Comparison of ENCODE assay signal across 8 cellular contexts in genomic region chr7:75994388-75995051, GRCh38. TPM values are rescaled to one million over a fixed set of nuclear protein-coding genes. Genes with fewer than 3 reads are reported as not detected.
DNase-seq lines count a peak whose midpoint lies in the region; ATAC-seq and TF ChIP-seq lines count a peak whose summit lies in the region.

Gene TMEM120A (minus strand): TSS chr7:75994595. CDS start chr7:75994570, 25 bp downstream.

- peak; percentile 53 for TF ChIP-seq POLR2A in GM15510 (IDR thresholded peaks at IDR 0.05; ENCODE audit: borderline replicate concordance, extremely low read depth, insufficient read length)

- H3K4me1 Mint-ChIP-seq in progenitor cell of endocrine pancreas (ENCODE audit: low read depth), result peaks cover 11% of the 10 kb centered on the region

- DNase-seq in NCI-H1694 (lab: John Stamatoyannopoulos, UW) (peak; percentile 70), amniotic epithelial cell (ENCODE audit: low read depth) (peak; percentile 87), left cardiac atrium (peak; percentile 99), progenitor cell of endocrine pancreas (ENCODE audit: low spot score, unreplicated experiment) (peak; percentile 94), upper lobe of right lung (peak; percentile 98)

- H3K27ac ChIP-seq in upper lobe of right lung, result peak within 1 kb of the TSS; percentile 92

- peaks cover 13% of the 10 kb centered on the region for H3K4me1 ChIP-seq in upper lobe of right lung

- intact Hi-C loops in T-helper 1 cell treated with Interleukin-12 subunit alpha and Interleukin-12 subunit beta and Interleukin-4 antibody, amounts not matched to agents 30 ng/mL and 1 ng/mL, for 36 hours (cut with micrococcal nuclease), result loop anchor here (1.0 to 5.0 kb wide), 9 partner anchors 15 to 324 kb away; partner anchors contain the start of genes HIP1, MDH2 and POR
- intact Hi-C loops in left cardiac atrium (cut with DNase I) (loop anchor here in 1 of 2 donors (2.0 kb wide), 1 partner anchor 80 kb away; the partner anchor contains the start of gene POR), upper lobe of right lung (cut with DNase I) (no loop called here)

- H3K27ac Mint-ChIP-seq in progenitor cell of endocrine pancreas, result peak within 1 kb of the TSS; percentile 85

- TF ChIP-seq CTCF in progenitor cell of endocrine pancreas (IDR thresholded peaks at IDR 0.05; ENCODE audit: unreplicated experiment) (peak; percentile 42), upper lobe of right lung (IDR thresholded peaks at IDR 0.05) (peak; percentile 31)

- H3K4me3 ChIP-seq in upper lobe of right lung, result peak within 1 kb of the TSS; percentile 99

- H3K9me3 ChIP-seq in upper lobe of right lung, result no peaks in the 10 kb centered on the region

- peak; percentile 96 for ATAC-seq in HG02885 (IDR thresholded peaks at IDR 0.05; ENCODE audit: poor library complexity, unreplicated experiment)
- peak; percentile 92 to 95 for ATAC-seq in left cardiac atrium
- peak; percentile 98 for ATAC-seq in upper lobe of right lung

- no peaks in the 10 kb centered on the region for H3K36me3 ChIP-seq in upper lobe of right lung

- no peaks in the 10 kb centered on the region for H3K27me3 Mint-ChIP-seq in progenitor cell of endocrine pancreas

- peaks cover 21% of the 10 kb centered on the region for H3K36me3 Mint-ChIP-seq in progenitor cell of endocrine pancreas (ENCODE audit: insufficient read depth)

- peak within 1 kb of the TSS; percentile 74 for H3K4me3 Mint-ChIP-seq in progenitor cell of endocrine pancreas (ENCODE audit: low read depth)

- H3K9me3 Mint-ChIP-seq in progenitor cell of endocrine pancreas (ENCODE audit: low read depth), result no peaks in the 10 kb centered on the region

- no peaks in the 10 kb centered on the region for H3K27me3 ChIP-seq in upper lobe of right lung

RNA-seq across cellular contexts. Expression of gene TMEM120A, which starts in this region (rescaled TPM):
- 35.9 and 44.0 TPM in 2 replicates for total RNA-seq in T-helper 1 cell treated with Interleukin-12 subunit alpha and Interleukin-12 subunit beta and Interleukin-4 antibody, amounts not matched to agents 30 ng/mL and 1 ng/mL, for 36 hours
- 10 to 100 TPM; 63.5 to 98.3 TPM for total RNA-seq in left cardiac atrium
- 35.7 and 39.3 TPM in 2 replicates for total RNA-seq in progenitor cell of endocrine pancreas
- total RNA-seq in upper lobe of right lung, result 43.9 TPM

Comparison
In these comparisons a context has a peak if more than half of its experiments do, and no peak if none do; other contexts are left out.
1. Peak in every context shown above with its lines: DNase-seq, ATAC-seq, H3K4me3 ChIP-seq and H3K27ac ChIP-seq.